ENCODE assay signal across 26 cellular contexts in genomic region chr7:54897891-54898290, GRCh38.
DNase-seq lines count a peak whose midpoint lies in the region; ATAC-seq, FAIRE-seq and TF ChIP-seq lines count a peak whose summit lies in the region.
"Had no signal": no experiment of that assay in that cellular context is flagged by ENCODE, and none has a peak within 500 bp of the region (broad histone marks: within the 10 kb centered on the region; RNA-seq: fewer than 3 reads in every experiment).

No MANE protein-coding gene starts in this region.

- peaks cover 19% of the 10 kb centered on the region for H3K27me3 Mint-ChIP-seq in astrocyte (ENCODE audit: low read depth, unreplicated experiment)
- peaks cover 0 to 16% of the 10 kb centered on the region in 2 donors for H3K27me3 Mint-ChIP-seq in natural killer cell treated with Interleukin-12 subunit alpha and Interleukin-12 subunit beta and Interleukin-15 and Interleukin-18, amount 100 ng/mL, for 72 hours

- no peak for TF ChIP-seq CTCF in astrocyte (IDR thresholded peaks at IDR 0.05; ENCODE audit: insufficient read depth, low read depth, low read length)
- no peak for TF ChIP-seq CTCF in uterus (IDR thresholded peaks at IDR 0.05)

- H3K4me1 ChIP-seq in astrocyte (ENCODE audit: insufficient read depth, low read length), result no peaks in the 10 kb centered on the region
- H3K4me1 ChIP-seq in uterus, result no peaks in the 10 kb centered on the region
- H3K4me1 ChIP-seq: BLaER1, HAP-1 had no signal

- intact Hi-C loops in Right ventricle myocardium superior (cut with DNase I), result no loop called here
- intact Hi-C loops in left cardiac atrium (cut with DNase I), result no loop called here
- intact Hi-C loops in uterus (cut with DNase I; ENCODE audit: low total_unique reads), result no loop called here

- no peak overlapping the region for H2AFZ ChIP-seq in astrocyte (ENCODE audit: low read depth, low read length)
- H2AFZ ChIP-seq: GM23338 had no signal

- H3K4me3 ChIP-seq in astrocyte (ENCODE audit: insufficient read depth, low read depth, low read length) (no peak overlapping the region), uterus (no peak overlapping the region)
- H3K4me3 ChIP-seq: BLaER1, GM23338, HAP-1 had no signal

- H3K27ac Mint-ChIP-seq in astrocyte (ENCODE audit: unreplicated experiment), result no peak overlapping the region
- no peak overlapping the region for H3K27ac Mint-ChIP-seq in natural killer cell treated with Interleukin-12 subunit alpha and Interleukin-12 subunit beta and Interleukin-15 and Interleukin-18, amount 100 ng/mL, for 72 hours
- H3K27ac Mint-ChIP-seq: CD4-positive, alpha-beta T cell; GM23338 had no signal

- H3K4me3 Mint-ChIP-seq in astrocyte (ENCODE audit: unreplicated experiment), result no peak overlapping the region
- H3K4me3 Mint-ChIP-seq in natural killer cell treated with Interleukin-12 subunit alpha and Interleukin-12 subunit beta and Interleukin-15 and Interleukin-18, amount 100 ng/mL, for 72 hours, result no peak overlapping the region
- H3K4me3 Mint-ChIP-seq: CD4-positive, alpha-beta T cell; GM23338 had no signal

- no peaks in the 10 kb centered on the region for H3K36me3 ChIP-seq in astrocyte (ENCODE audit: insufficient read depth, low read length)
- H3K36me3 ChIP-seq in uterus, result no peaks in the 10 kb centered on the region
- H3K36me3 ChIP-seq: BLaER1, HAP-1 had no signal

- peak; percentile 5 for FAIRE-seq in astrocyte (lab: Jason Lieb, UNC)
- FAIRE-seq: GM12892, GM18507 had no signal

- ATAC-seq in Right ventricle myocardium superior (ENCODE audit: poor library complexity) (peak; percentile 38), left cardiac atrium (no peak)
- ATAC-seq in natural killer cell treated with Interleukin-12 subunit alpha and Interleukin-12 subunit beta and Interleukin-15 and Interleukin-18, amount 100 ng/mL, for 72 hours, result no peak
- ATAC-seq: GM23338 had no signal

- H3K27ac ChIP-seq in astrocyte (ENCODE audit: low read depth, low read length) (no peak overlapping the region), uterus (peak overlapping the region; percentile 20 to 31)
- H3K27ac ChIP-seq: 22Rv1, BLaER1 had no signal

- H3K9me3 ChIP-seq in astrocyte (ENCODE audit: insufficient read depth, low read depth, low read length) (no peaks in the 10 kb centered on the region), uterus (no peaks in the 10 kb centered on the region)
- H3K9me3 ChIP-seq: BLaER1 had no signal

- H3K9me3 Mint-ChIP-seq in astrocyte (ENCODE audit: unreplicated experiment), result no peaks in the 10 kb centered on the region
- peaks cover 3% of the 10 kb centered on the region for H3K9me3 Mint-ChIP-seq in natural killer cell treated with Interleukin-12 subunit alpha and Interleukin-12 subunit beta and Interleukin-15 and Interleukin-18, amount 100 ng/mL, for 72 hours
- H3K9me3 Mint-ChIP-seq: CD4-positive, alpha-beta T cell; GM23338 had no signal

- no peak for TF ChIP-seq POLR2A in uterus (IDR thresholded peaks at IDR 0.05)

- H3K9ac ChIP-seq in astrocyte (ENCODE audit: low read length), result no peak overlapping the region
- H3K9ac ChIP-seq: BLaER1 had no signal

- no peak overlapping the region for H3K4me2 ChIP-seq in astrocyte (ENCODE audit: low read length)
- H3K4me2 ChIP-seq: BLaER1, GM23338 had no signal

- no peaks in the 10 kb centered on the region for H4K20me1 ChIP-seq in astrocyte (ENCODE audit: insufficient read depth, low read length)
- H4K20me1 ChIP-seq: BLaER1 had no signal

- H3K27me3 ChIP-seq in astrocyte (ENCODE audit: insufficient read depth, low read length) (no peaks in the 10 kb centered on the region), uterus (no peaks in the 10 kb centered on the region)
- H3K27me3 ChIP-seq: BLaER1 had no signal

- H3K79me2 ChIP-seq in astrocyte (ENCODE audit: insufficient read depth, low read length), result no peaks in the 10 kb centered on the region

- no peaks in the 10 kb centered on the region for H3K4me1 Mint-ChIP-seq in astrocyte (ENCODE audit: low read depth, unreplicated experiment)
- H3K4me1 Mint-ChIP-seq in natural killer cell treated with Interleukin-12 subunit alpha and Interleukin-12 subunit beta and Interleukin-15 and Interleukin-18, amount 100 ng/mL, for 72 hours (ENCODE audit: low read depth in 2 of 2), result no peaks in the 10 kb centered on the region
- H3K4me1 Mint-ChIP-seq: GM23338 had no signal

- DNase-seq in Right ventricle myocardium superior (no peak), left cardiac atrium (no peak), astrocyte (ENCODE audit: low read depth) (no peak), iris pigment epithelial cell (ENCODE audit: low read depth) (peak; percentile 35), uterus (no peak), iPS-NIHi11 (ENCODE audit: low spot score) (no peak), NCI-H2029 treated with DMSO at 0.1 percent for 48 hours (lab: John Stamatoyannopoulos, UW) (no peak)
- no peak for DNase-seq in natural killer cell treated with Interleukin-12 subunit alpha and Interleukin-12 subunit beta and Interleukin-15 and Interleukin-18, amount 100 ng/mL, for 72 hours (ENCODE audit: low spot score)
- DNase-seq: ACHN; CD4-positive, alpha-beta T cell; COR-L47; DMS79 treated with DMSO at 0.1 percent for 48 hours; KG1; NCI-H1092 treated with DMSO at 0.1 percent for 48 hours; NCI-H1436 treated with DMSO at 0.1 percent for 48 hours; NCI-H1930; NCI-H226; NCI-H524; OCI-M1; SHP77 had no signal

- H3K36me3 Mint-ChIP-seq in astrocyte (ENCODE audit: low read depth, unreplicated experiment), result no peaks in the 10 kb centered on the region
- H3K36me3 Mint-ChIP-seq in natural killer cell treated with Interleukin-12 subunit alpha and Interleukin-12 subunit beta and Interleukin-15 and Interleukin-18, amount 100 ng/mL, for 72 hours, result no peaks in the 10 kb centered on the region
